In the genomic region with DNA sequence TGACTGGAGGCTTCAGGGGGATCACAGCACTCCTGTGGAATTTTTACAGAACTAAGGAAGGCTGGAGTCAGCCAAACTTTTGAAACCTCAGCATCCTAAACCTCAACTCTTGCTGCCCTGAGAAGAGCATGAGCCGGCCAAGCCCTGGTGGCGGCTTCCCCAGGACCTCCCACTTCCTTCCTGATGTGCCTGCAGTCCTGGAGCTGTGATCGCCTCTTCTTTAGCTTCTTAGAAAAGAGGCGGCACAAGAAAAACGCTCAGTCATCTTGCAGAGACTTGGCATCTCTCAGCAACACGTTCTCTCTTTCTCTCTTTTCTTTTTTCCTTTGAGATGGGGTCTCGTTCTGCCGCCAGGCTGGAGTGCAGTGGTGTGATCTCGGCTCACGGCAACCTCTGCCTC, we compare ENCODE assay signal across 10 cellular contexts. TPM values are rescaled to one million over a fixed set of nuclear protein-coding genes. Genes with fewer than 3 reads are reported as not detected.
DNase-seq lines count a peak whose midpoint lies in the region; ATAC-seq and TF ChIP-seq lines count a peak whose summit lies in the region.
"Had no signal": no experiment of that assay in that cellular context is flagged by ENCODE, and none has a peak within 500 bp of the region (broad histone marks: within the 10 kb centered on the region; RNA-seq: fewer than 3 reads in every experiment).

No MANE protein-coding gene starts in this region.

- ATAC-seq in GM18502 (IDR thresholded peaks at IDR 0.05; ENCODE audit: poor library complexity, unreplicated experiment) (no peak), foreskin keratinocyte (no peak), GM21367 (IDR thresholded peaks at IDR 0.05; ENCODE audit: unreplicated experiment) (no peak)
- ATAC-seq: Panc1 had no signal

- H3K79me2 ChIP-seq in MM.1S (ENCODE audit: low read length): no peaks in the 10 kb centered on the region

- no peaks in the 10 kb centered on the region for H3K27me3 ChIP-seq in MM.1S (replicated peaks; ENCODE audit: insufficient read depth, low read length)
- no peaks in the 10 kb centered on the region for H3K27me3 ChIP-seq in foreskin keratinocyte
- H3K27me3 ChIP-seq: brain microvascular endothelial cell had no signal

- H3K36me3 Mint-ChIP-seq in chondrocyte (ENCODE audit: low read depth) (no peaks in the 10 kb centered on the region), type B pancreatic cell (no peaks in the 10 kb centered on the region)

- DNase-seq in CD1c-positive myeloid dendritic cell (ENCODE audit: extremely low spot score) (peak; percentile 75), MM.1S (peak; percentile 90), chondrocyte (ENCODE audit: low spot score) (no peak), mucosa of gallbladder (ENCODE audit: low spot score) (peak; percentile 38), foreskin keratinocyte (no peak), type B pancreatic cell (ENCODE audit: extremely low spot score, unreplicated experiment) (no peak)
- DNase-seq: brain microvascular endothelial cell had no signal

- no peak for TF ChIP-seq CTCF in MM.1S (IDR thresholded peaks at IDR 0.05; ENCODE audit: low read length)
- no peak for TF ChIP-seq CTCF in chondrocyte (IDR thresholded peaks at IDR 0.05)
- no peak for TF ChIP-seq CTCF in foreskin keratinocyte (conservative IDR thresholded peaks at IDR 0.05)
- TF ChIP-seq CTCF in type B pancreatic cell (conservative IDR thresholded peaks at IDR 0.05): no peak

- H3K9me3 Mint-ChIP-seq in chondrocyte (ENCODE audit: low read depth): no peaks in the 10 kb centered on the region
- no peaks in the 10 kb centered on the region for H3K9me3 Mint-ChIP-seq in type B pancreatic cell

- H3K27me3 Mint-ChIP-seq in chondrocyte (ENCODE audit: low read depth) (no peaks in the 10 kb centered on the region), type B pancreatic cell (peaks cover 6% of the 10 kb centered on the region)

- no peaks in the 10 kb centered on the region for H4K20me1 ChIP-seq in MM.1S (ENCODE audit: insufficient read depth, low read length)

- peak overlapping the region; percentile 33 for H3K27ac Mint-ChIP-seq in chondrocyte (ENCODE audit: unreplicated experiment)
- H3K27ac Mint-ChIP-seq in type B pancreatic cell: no peak overlapping the region

- peak overlapping the region; percentile 35 for H3K4me3 ChIP-seq in MM.1S (ENCODE audit: low read length)

- peaks cover 29% of the 10 kb centered on the region for H3K4me1 ChIP-seq in MM.1S (ENCODE audit: low read length)
- no peaks in the 10 kb centered on the region for H3K4me1 ChIP-seq in foreskin keratinocyte

- H3K4me2 ChIP-seq in MM.1S (ENCODE audit: low read depth, low read length): peak overlapping the region; percentile 82

- no peaks in the 10 kb centered on the region for H3K9me2 ChIP-seq in MM.1S (replicated peaks; ENCODE audit: insufficient read depth, low read length)

- no peaks in the 10 kb centered on the region for H3K36me3 ChIP-seq in MM.1S (replicated peaks; ENCODE audit: insufficient read depth, low read length)
- H3K36me3 ChIP-seq: brain microvascular endothelial cell had no signal

- no peaks in the 10 kb centered on the region for H3K9me3 ChIP-seq in MM.1S (replicated peaks; ENCODE audit: insufficient read depth, low read length)

- H2AFZ ChIP-seq in MM.1S (ENCODE audit: low read length): peak overlapping the region; percentile 57

- H3K9ac ChIP-seq in MM.1S (ENCODE audit: low read length): peak overlapping the region; percentile 4; the same call in 1 of the 2 replicates

- H3K4me1 Mint-ChIP-seq in chondrocyte (ENCODE audit: low read depth) (peaks cover 20% of the 10 kb centered on the region), type B pancreatic cell (ENCODE audit: unreplicated experiment) (peaks cover 4% of the 10 kb centered on the region)

- H3F3A ChIP-seq in MM.1S (ENCODE audit: insufficient read depth, low read length): peaks cover 20% of the 10 kb centered on the region

- peak overlapping the region; percentile 75 for H3K27ac ChIP-seq in MM.1S (ENCODE audit: low read length)
- H3K27ac ChIP-seq in foreskin keratinocyte: no peak overlapping the region
- H3K27ac ChIP-seq: brain microvascular endothelial cell had no signal

- H3K4me3 Mint-ChIP-seq in chondrocyte (ENCODE audit: unreplicated experiment) (no peak overlapping the region), type B pancreatic cell (no peak overlapping the region)

RNA-seq across cellular contexts. Expression of gene AMPD3, which starts 40.4 kb away (rescaled TPM):
- total RNA-seq in chondrocyte: 2.2 to 3.1 TPM (median 2.3 TPM) in 3 replicates
- total RNA-seq in mucosa of gallbladder: 17.6 TPM
- total RNA-seq in foreskin keratinocyte: 7.6 and 8.8 TPM in 2 replicates
- polyA plus RNA-seq in foreskin keratinocyte: 3.4 and 3.6 TPM in 2 replicates
- total RNA-seq in type B pancreatic cell (ENCODE audit: low replicate concordance): 7.0 and 9.0 TPM in 2 replicates

Comparison
In these comparisons a context has a peak if more than half of its experiments do, and no peak if none do; other contexts are left out.
1. DNase-seq: peak in CD1c-positive myeloid dendritic cell (single experiment), MM.1S (single experiment) and mucosa of gallbladder (single experiment); none in chondrocyte (single experiment), foreskin keratinocyte (0 of 2) and type B pancreatic cell (single experiment).